In the genomic region with DNA sequence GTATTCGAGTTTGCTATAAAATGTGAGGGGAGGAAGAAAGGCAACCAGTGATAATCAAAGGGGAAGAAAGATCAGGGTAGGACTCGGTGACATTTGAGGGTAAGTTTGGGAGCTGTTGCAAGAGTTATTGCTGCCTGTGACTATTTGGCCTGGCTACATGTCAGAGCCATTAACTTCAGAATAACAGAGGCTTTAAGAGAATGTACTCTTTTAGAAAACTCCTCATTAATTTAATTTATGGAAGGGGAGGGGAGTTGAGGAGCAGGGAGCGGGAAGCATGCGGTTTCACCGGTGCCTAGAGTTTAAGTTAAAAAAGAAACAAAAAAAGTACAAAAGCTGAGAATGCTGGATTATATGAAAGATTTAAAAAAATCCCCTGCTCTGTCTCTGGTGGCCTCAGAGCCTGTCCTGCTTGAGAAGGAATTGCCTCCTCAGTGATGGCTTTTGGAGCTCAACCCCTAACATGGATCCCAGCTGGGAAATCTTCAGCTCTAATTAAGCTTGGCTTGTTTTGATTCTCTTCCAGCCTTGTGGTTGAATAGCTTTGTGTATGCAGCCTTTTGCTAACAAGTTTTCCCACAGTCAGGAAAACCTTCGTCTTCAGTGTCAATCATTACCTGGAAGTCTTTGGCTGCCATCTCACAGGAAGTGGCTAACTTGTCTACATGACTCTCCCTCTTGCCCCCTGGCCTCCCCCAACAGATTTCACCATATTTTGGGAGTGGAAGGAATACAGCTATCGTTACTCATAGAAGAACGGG, we compare ENCODE assay signal across 1 cellular context.
TF ChIP-seq lines count a peak whose summit lies in the region.

No MANE protein-coding gene starts in this region.

TF ChIP-seq in WTC11, 78 proteins besides CTCF, POLR2A, EP300 and RAD21 (continued from another document):
- TF ChIP-seq E2F4 (CRISPR knock-in tag; IDR thresholded peaks at IDR 0.05; ENCODE audit: borderline replicate concordance, low read depth) = no peak
- TF ChIP-seq CREM (CRISPR knock-in tag; IDR thresholded peaks at IDR 0.05) = no peak
- no peak for TF ChIP-seq EMX1 (CRISPR knock-in tag; IDR thresholded peaks at IDR 0.05)
- TF ChIP-seq, protein P1, sequence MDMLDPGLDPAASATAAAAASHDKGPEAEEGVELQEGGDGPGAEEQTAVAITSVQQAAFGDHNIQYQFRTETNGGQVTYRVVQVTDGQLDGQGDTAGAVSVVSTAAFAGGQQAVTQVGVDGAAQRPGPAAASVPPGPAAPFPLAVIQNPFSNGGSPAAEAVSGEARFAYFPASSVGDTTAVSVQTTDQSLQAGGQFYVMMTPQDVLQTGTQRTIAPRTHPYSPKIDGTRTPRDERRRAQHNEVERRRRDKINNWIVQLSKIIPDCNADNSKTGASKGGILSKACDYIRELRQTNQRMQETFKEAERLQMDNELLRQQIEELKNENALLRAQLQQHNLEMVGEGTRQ (CRISPR knock-in tag; IDR thresholded peaks at IDR 0.05) = no peak
